ENCODE assay signal across 13 cellular contexts in the genomic region with DNA sequence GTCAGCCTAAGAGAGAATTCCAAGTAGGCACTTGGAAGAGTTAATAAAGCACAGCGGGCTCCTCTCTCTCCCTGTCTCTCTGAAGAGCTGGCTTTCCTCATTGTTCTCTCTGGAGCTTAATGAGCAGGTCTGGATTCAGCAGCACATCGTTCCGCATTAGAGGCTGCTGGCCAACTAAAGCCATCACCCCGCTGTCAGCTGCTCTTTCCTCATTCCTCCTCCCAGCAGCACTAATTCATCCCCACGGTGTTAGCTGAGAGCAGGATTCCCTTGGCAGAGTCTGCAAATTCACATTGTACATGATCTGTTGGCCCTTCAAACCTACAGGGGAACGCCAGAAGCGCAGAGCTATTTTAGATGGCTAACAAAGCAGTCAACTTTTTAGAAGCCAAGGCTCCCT. TPM values are rescaled to one million over a fixed set of nuclear protein-coding genes. Genes with fewer than 3 reads are reported as not detected.
DNase-seq lines count a peak whose midpoint lies in the region; ATAC-seq and TF ChIP-seq lines count a peak whose summit lies in the region.
"Had no signal": no experiment of that assay in that cellular context is flagged by ENCODE, and none has a peak within 500 bp of the region (broad histone marks: within the 10 kb centered on the region; RNA-seq: fewer than 3 reads in every experiment).

No MANE protein-coding gene starts in this region.

- DNase-seq in NCI-H1105 treated with DMSO at 0.1 percent for 48 hours (lab: John Stamatoyannopoulos, UW) = peak; percentile 4
- DNase-seq in NCI-H1105 (lab: John Stamatoyannopoulos, UW) = no peak
- DNase-seq in epidermal melanocyte (ENCODE audit: insufficient read length, low spot score) = peak; percentile 21
- DNase-seq in tibial nerve (ENCODE audit: low spot score in 2 of 2) = peak; percentile 29 to 60
- no peak for DNase-seq in CD8-positive, alpha-beta memory T cell
- DNase-seq in naive thymus-derived CD4-positive, alpha-beta T cell = no peak
- DNase-seq: activated T-cell treated with anti-CD3 and anti-CD28 coated beads, Interleukin-2, amount 50 U/mL, for 48 hours; Kasumi-1; stimulated activated CD4-positive, alpha-beta T cell treated with anti-CD3 and anti-CD28 coated beads, Interleukin-12 subunit alpha, Interleukin-12 subunit beta, amount 100 ng/mL, for 4 hours; upper lobe of left lung had no signal

- ATAC-seq in HG02763 (IDR thresholded peaks at IDR 0.05; ENCODE audit: unreplicated experiment) = no peak
- no peak for ATAC-seq in naive thymus-derived CD4-positive, alpha-beta T cell

- 31 to 53% methylated on average over 5 to 7 of the region's 7 CpGs for WGBS in mesodermal cell (ENCODE audit: insufficient coverage in 2 of 2), 2 experiments
- 14 to 20% methylated on average over 7 of the region's 7 CpGs for WGBS in tibial nerve, 2 donors

- intact Hi-C loops in naive thymus-derived CD4-positive, alpha-beta T cell (cut with micrococcal nuclease) = no loop called here

- H3K4me1 ChIP-seq in mesodermal cell (ENCODE audit: control insufficient read depth, insufficient read depth, low read length, poor library complexity, severe bottlenecking) (no peaks in the 10 kb centered on the region), tibial nerve (peaks cover 0 to 15% (median 2%) of the 10 kb centered on the region in 4 donors)
- no peaks in the 10 kb centered on the region for H3K4me1 ChIP-seq in CD8-positive, alpha-beta memory T cell (ENCODE audit: insufficient read depth, low read length)
- no peaks in the 10 kb centered on the region for H3K4me1 ChIP-seq in naive thymus-derived CD4-positive, alpha-beta T cell (ENCODE audit: control insufficient read depth in 2 of 2, insufficient read depth in 2 of 2, low read length in 2 of 2)
- H3K4me1 ChIP-seq: upper lobe of left lung had no signal

- no peak overlapping the region for H3K4me3 Mint-ChIP-seq in CD8-positive, alpha-beta memory T cell
- no peak overlapping the region for H3K4me3 Mint-ChIP-seq in naive thymus-derived CD4-positive, alpha-beta T cell

- no peaks in the 10 kb centered on the region for H3K27me3 Mint-ChIP-seq in CD8-positive, alpha-beta memory T cell
- no peaks in the 10 kb centered on the region for H3K27me3 Mint-ChIP-seq in naive thymus-derived CD4-positive, alpha-beta T cell

- H3K9me3 Mint-ChIP-seq in CD8-positive, alpha-beta memory T cell = peaks cover 0 to 3% (median 0%) of the 10 kb centered on the region in 5 donors
- peaks cover 0 to 10% (median 0%) of the 10 kb centered on the region in 11 donors for H3K9me3 Mint-ChIP-seq in naive thymus-derived CD4-positive, alpha-beta T cell

- POLR2A ChIA-PET in CD8-positive, alpha-beta memory T cell (lab: Charles Lee) = no interaction called here
- POLR2A ChIA-PET in naive thymus-derived CD4-positive, alpha-beta T cell (lab: Charles Lee) = no interaction called here

- TF ChIP-seq CTCF in tibial nerve (IDR thresholded peaks at IDR 0.05) = no peak

- no peak for TF ChIP-seq POLR2A in tibial nerve (IDR thresholded peaks at IDR 0.05)

- CTCF ChIA-PET in CD8-positive, alpha-beta memory T cell (lab: Charles Lee) = no interaction called here
- CTCF ChIA-PET in naive thymus-derived CD4-positive, alpha-beta T cell (lab: Charles Lee) = no interaction called here

- no peak overlapping the region for H3K4me3 ChIP-seq in mesodermal cell (ENCODE audit: extremely low read depth, insufficient read depth, low read length, poor library complexity, severe bottlenecking)
- peak overlapping the region in 1 of 4 donors; percentile 3 for H3K4me3 ChIP-seq in tibial nerve
- no peak overlapping the region for H3K4me3 ChIP-seq in CD8-positive, alpha-beta memory T cell (ENCODE audit: low read length)
- no peak overlapping the region for H3K4me3 ChIP-seq in naive thymus-derived CD4-positive, alpha-beta T cell (ENCODE audit: low read length)
- H3K4me3 ChIP-seq: upper lobe of left lung had no signal

- H3K27ac ChIP-seq in mesodermal cell (ENCODE audit: low read depth, low read length, severe bottlenecking) = peak overlapping the region; percentile 70
- H3K27ac ChIP-seq in tibial nerve = peak overlapping the region; percentile 23 to 76 (median 50)
- H3K27ac ChIP-seq in CD8-positive, alpha-beta memory T cell (ENCODE audit: low read depth, low read length) = no peak overlapping the region
- H3K27ac ChIP-seq in naive thymus-derived CD4-positive, alpha-beta T cell (ENCODE audit: low read depth, low read length) = no peak overlapping the region
- H3K27ac ChIP-seq: 22Rv1, upper lobe of left lung had no signal

- peaks cover 0 to 3% (median 0%) of the 10 kb centered on the region in 3 donors for H3K4me1 Mint-ChIP-seq in CD8-positive, alpha-beta memory T cell
- peaks cover 0 to 6% (median 0%) of the 10 kb centered on the region in 7 donors for H3K4me1 Mint-ChIP-seq in naive thymus-derived CD4-positive, alpha-beta T cell

- H3K9me3 ChIP-seq in mesodermal cell (ENCODE audit: control insufficient read depth, low read length) (no peaks in the 10 kb centered on the region), tibial nerve (no peaks in the 10 kb centered on the region)
- no peaks in the 10 kb centered on the region for H3K9me3 ChIP-seq in CD8-positive, alpha-beta memory T cell (ENCODE audit: low read length)
- no peaks in the 10 kb centered on the region for H3K9me3 ChIP-seq in naive thymus-derived CD4-positive, alpha-beta T cell (ENCODE audit: control insufficient read depth in 2 of 3, low read length in 3 of 3)
- H3K9me3 ChIP-seq: upper lobe of left lung had no signal

- no peaks in the 10 kb centered on the region for H3K27me3 ChIP-seq in tibial nerve
- H3K27me3 ChIP-seq in CD8-positive, alpha-beta memory T cell (ENCODE audit: insufficient read depth, low read length, poor library complexity, severe bottlenecking) = no peaks in the 10 kb centered on the region
- H3K27me3 ChIP-seq in naive thymus-derived CD4-positive, alpha-beta T cell (ENCODE audit: control insufficient read depth in 2 of 2, insufficient read depth in 2 of 2, low read length in 2 of 2) = no peaks in the 10 kb centered on the region
- H3K27me3 ChIP-seq: upper lobe of left lung had no signal

- H3K36me3 ChIP-seq in mesodermal cell (ENCODE audit: control insufficient read depth, insufficient read depth, low read length) (no peaks in the 10 kb centered on the region), tibial nerve (peaks cover 0 to 39% (median 0%) of the 10 kb centered on the region in 3 donors)
- peaks cover 18% of the 10 kb centered on the region for H3K36me3 ChIP-seq in CD8-positive, alpha-beta memory T cell (ENCODE audit: insufficient read depth, low read length)
- H3K36me3 ChIP-seq in naive thymus-derived CD4-positive, alpha-beta T cell (ENCODE audit: control insufficient read depth in 2 of 3, insufficient read depth in 3 of 3, low read length in 3 of 3) = peaks cover 17 to 43% (median 20%) of the 10 kb centered on the region in 3 experiments

- TF ChIP-seq EP300 in tibial nerve (IDR thresholded peaks at IDR 0.05) = peak in 1 of 2 donors; percentile 43

- H3K36me3 Mint-ChIP-seq in CD8-positive, alpha-beta memory T cell = peaks cover 28 to 81% (median 37%) of the 10 kb centered on the region in 3 donors
- H3K36me3 Mint-ChIP-seq in naive thymus-derived CD4-positive, alpha-beta T cell = peaks cover 22 to 69% (median 52%) of the 10 kb centered on the region in 5 donors

- H3K27ac Mint-ChIP-seq in CD8-positive, alpha-beta memory T cell = peak overlapping the region in 2 of 8 donors; percentile 22 to 76
- H3K27ac Mint-ChIP-seq in naive thymus-derived CD4-positive, alpha-beta T cell = no peak overlapping the region

RNA-seq across cellular contexts. Expression of a gene that starts 44.2 kb away (rescaled TPM):
- 21.1 TPM for polyA plus RNA-seq in mesodermal cell (2013, experiment 1 of 2)
- polyA plus RNA-seq in mesodermal cell (2013, experiment 2 of 2) = 24.6 TPM
- total RNA-seq in tibial nerve = under 1 TPM in 1 of 4 donors, not detected in 3; 0.87 TPM
- total RNA-seq in CD8-positive, alpha-beta memory T cell = 10 to 100 TPM; 15.6 to 19.4 TPM
- 0.86 TPM for polyA plus RNA-seq in CD8-positive, alpha-beta memory T cell
- 10 to 100 TPM in 1 of 5 experiments, 1 to 10 TPM in 1, under 1 TPM in 3; 0.44 to 25.0 (median 0.89) TPM for total RNA-seq in naive thymus-derived CD4-positive, alpha-beta T cell
- under 1 TPM; 0.51 to 0.54 TPM for polyA plus RNA-seq in naive thymus-derived CD4-positive, alpha-beta T cell

Comparison
In these comparisons a context has a peak if more than half of its experiments do, and no peak if none do; other contexts are left out.
1. DNase-seq: peak in NCI-H1105 treated with DMSO at 0.1 percent for 48 hours (single experiment), epidermal melanocyte (single experiment) and tibial nerve (2 of 2); none in NCI-H1105 (single experiment), CD8-positive, alpha-beta memory T cell (0 of 5) and naive thymus-derived CD4-positive, alpha-beta T cell (0 of 9).
2. H3K27ac ChIP-seq: peak in mesodermal cell (single experiment) and tibial nerve (4 of 4); none in CD8-positive, alpha-beta memory T cell (single experiment) and naive thymus-derived CD4-positive, alpha-beta T cell (single experiment).